ENCODE assay signal across 1 cellular context in the genomic region with DNA sequence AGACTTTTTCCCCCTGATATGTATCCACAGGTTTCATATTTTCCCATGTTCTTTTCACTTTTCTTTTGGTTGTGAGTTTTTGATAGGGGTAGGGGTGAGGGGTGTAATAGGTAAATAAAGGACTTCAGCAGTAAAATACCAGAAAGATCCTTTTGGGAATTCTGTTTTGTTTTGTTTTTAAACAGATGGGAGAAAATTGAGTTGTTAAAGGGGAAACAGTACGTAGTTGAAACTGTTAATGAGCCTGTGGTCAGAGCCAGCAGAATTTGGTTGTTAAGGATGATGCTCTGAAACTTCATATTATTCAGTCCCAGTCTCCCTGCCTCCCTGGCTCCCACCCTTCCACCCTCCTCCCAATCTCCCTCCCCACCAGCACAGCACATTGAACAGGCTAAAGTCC.
TF ChIP-seq lines count a peak whose summit lies in the region.

No MANE protein-coding gene starts in this region.

TF ChIP-seq in A549, 52 proteins besides CTCF, POLR2A, EP300 and RAD21 (continued from another document):
- TF ChIP-seq RNF2 (IDR thresholded peaks at IDR 0.05; ENCODE audit: borderline replicate concordance, low read depth) = no peak
